ENCODE assay signal across 18 cellular contexts in the genomic region with DNA sequence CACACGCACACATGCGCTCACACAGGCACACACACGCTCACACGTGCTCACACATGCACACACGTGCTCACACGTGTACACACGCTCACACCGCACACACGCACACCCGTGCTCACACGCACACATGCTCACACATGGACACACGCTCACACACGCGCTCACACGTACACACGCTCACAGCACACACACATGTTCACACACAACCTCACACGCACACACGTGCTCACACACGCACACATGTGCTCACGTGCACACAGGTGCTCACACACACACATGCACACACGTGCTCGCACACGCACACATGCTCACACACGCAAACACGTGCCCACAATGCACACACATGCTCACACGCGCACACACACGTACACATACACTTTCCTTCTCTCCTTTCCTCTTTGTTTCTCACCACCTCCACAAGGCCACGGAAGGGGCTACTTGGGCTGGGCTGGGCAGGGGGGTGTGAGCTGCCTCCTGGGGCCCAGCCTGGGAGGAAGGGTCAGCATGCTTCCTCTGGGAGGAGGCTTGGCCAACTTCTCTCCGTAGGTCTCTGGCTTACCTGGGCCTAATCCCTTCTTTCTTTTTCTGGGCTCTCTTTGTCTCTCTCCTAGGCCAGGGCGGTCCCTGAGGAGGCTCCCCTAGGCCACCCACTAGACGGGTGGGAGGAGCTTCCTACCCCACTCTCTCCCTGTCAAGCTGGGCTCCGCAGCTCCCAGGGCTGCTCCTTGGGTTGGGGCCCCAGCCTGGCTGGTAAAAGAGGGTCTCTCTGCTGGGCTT. TPM values are rescaled to one million over a fixed set of nuclear protein-coding genes. Genes with fewer than 3 reads are reported as not detected.
A peak's percentile ranks its signal among the peaks of the same experiment; 100 is the strongest.
DNase-seq lines count a peak whose midpoint lies in the region; ATAC-seq lines count a peak whose summit lies in the region.
"Had no signal": no experiment of that assay in that cellular context is flagged by ENCODE, and none has a peak within 500 bp of the region (broad histone marks: within the 10 kb centered on the region; RNA-seq: fewer than 3 reads in every experiment).

No MANE protein-coding gene starts in this region.

- no peaks in the 10 kb centered on the region for H4K20me1 ChIP-seq in BLaER1

- H4K91ac ChIP-seq in mesenchymal stem cell (ENCODE audit: low read length): peak overlapping the region; percentile 8

- H3K27me3 ChIP-seq in BLaER1 (no peaks in the 10 kb centered on the region), H7 (ENCODE audit: control insufficient read depth, insufficient read depth, low read length) (no peaks in the 10 kb centered on the region), mesenchymal stem cell (ENCODE audit: control insufficient read depth in 1 of 2, insufficient read depth in 1 of 2, low read length in 2 of 2) (peaks cover 0 to 7% of the 10 kb centered on the region in 2 experiments)
- H3K27me3 ChIP-seq: neutrophil, SJCRH30 had no signal

- no peak overlapping the region for H3K27ac ChIP-seq in BLaER1
- H3K27ac ChIP-seq in cingulate gyrus (ENCODE audit: low read depth, low read length): peak overlapping the region; percentile 54
- H3K27ac ChIP-seq in mesenchymal stem cell (ENCODE audit: low read length, poor library complexity, severe bottlenecking): no peak overlapping the region
- H3K27ac ChIP-seq: neutrophil, SJCRH30 had no signal

- H3K4me3 ChIP-seq in BLaER1: no peak overlapping the region
- H3K4me3 ChIP-seq in H7 (ENCODE audit: insufficient read depth, low read depth, low read length): no peak overlapping the region
- no peak overlapping the region for H3K4me3 ChIP-seq in mesenchymal stem cell (ENCODE audit: insufficient read depth in 1 of 2, low read depth in 1 of 2, low read length in 2 of 2)
- H3K4me3 ChIP-seq: esophagus squamous epithelium, SJCRH30 had no signal

- H3K18ac ChIP-seq in mesenchymal stem cell (ENCODE audit: low read depth in 1 of 2, low read length in 2 of 2): no peak overlapping the region

- no peak overlapping the region for H3K23ac ChIP-seq in mesenchymal stem cell (ENCODE audit: low read length in 2 of 2)

- no peak overlapping the region for H2AFZ ChIP-seq in mesenchymal stem cell (ENCODE audit: low read depth, low read length)

- no peak overlapping the region for H2BK120ac ChIP-seq in mesenchymal stem cell (ENCODE audit: low read depth, low read length)

- H4K8ac ChIP-seq in mesenchymal stem cell (ENCODE audit: low read length): no peak overlapping the region

- H3K36me3 ChIP-seq in BLaER1 (no peaks in the 10 kb centered on the region; the same call in 1 of the 2 replicates), H7 (replicated peaks; ENCODE audit: control insufficient read depth, insufficient read depth, low read length) (no peaks in the 10 kb centered on the region), mesenchymal stem cell (ENCODE audit: control insufficient read depth in 1 of 2, insufficient read depth in 2 of 2, low read depth in 1 of 2, low read length in 2 of 2) (peaks cover 3 to 5% of the 10 kb centered on the region in 2 experiments)
- H3K36me3 ChIP-seq: esophagus squamous epithelium, neutrophil, SJCRH30 had no signal

- H3K9me3 ChIP-seq in BLaER1 (no peaks in the 10 kb centered on the region), mesenchymal stem cell (ENCODE audit: control insufficient read depth, low read length) (no peaks in the 10 kb centered on the region)
- H3K9me3 ChIP-seq: esophagus squamous epithelium, neutrophil, SJCRH30 had no signal

- DNase-seq in H7: peak; percentile 89
- no peak for DNase-seq in mesenchymal stem cell
- DNase-seq in NCI-H226: no peak
- no peak for DNase-seq in RKO (ENCODE audit: low spot score)
- DNase-seq: CD4-positive, alpha-beta T cell; esophagus squamous epithelium; HCEC 1CT; NCI-H748 treated with DMSO at 0.1 percent for 48 hours; SJCRH30 had no signal

- H2BK15ac ChIP-seq in mesenchymal stem cell (ENCODE audit: low read depth, poor library complexity, severe bottlenecking): peak overlapping the region; percentile 8

- H3K4me2 ChIP-seq in BLaER1: peak overlapping the region; percentile 79
- H3K4me2 ChIP-seq in mesenchymal stem cell (ENCODE audit: low read length, poor library complexity, severe bottlenecking): no peak overlapping the region

- peaks cover 51% of the 10 kb centered on the region for H3K4me1 ChIP-seq in BLaER1
- H3K4me1 ChIP-seq in mesenchymal stem cell (ENCODE audit: control insufficient read depth, insufficient read depth, low read depth, low read length): peaks cover 41% of the 10 kb centered on the region
- H3K4me1 ChIP-seq: SJCRH30 had no signal

- no peak overlapping the region for H2BK5ac ChIP-seq in mesenchymal stem cell (ENCODE audit: low read depth, low read length, poor library complexity, severe bottlenecking)

- peak overlapping the region in 1 of 2 experiments; percentile 20 for H3K14ac ChIP-seq in mesenchymal stem cell (ENCODE audit: low read length in 2 of 2)

- no peak overlapping the region for H3K4ac ChIP-seq in mesenchymal stem cell (ENCODE audit: low read depth in 1 of 2, low read length in 2 of 2)

- 87% methylated on average over 33 of the region's 33 CpGs for WGBS in mesenchymal stem cell

- H3K9ac ChIP-seq in BLaER1: 0 out of 2 replicates have a peak overlapping the region, but pooled peaks have one; percentile 8
- no peak overlapping the region for H3K9ac ChIP-seq in mesenchymal stem cell (ENCODE audit: low read length)

- no peak overlapping the region for H2BK12ac ChIP-seq in mesenchymal stem cell (ENCODE audit: low read length in 2 of 2)

- peak overlapping the region; percentile 33 for H2AK5ac ChIP-seq in mesenchymal stem cell (ENCODE audit: low read length, severe bottlenecking)

- ATAC-seq in GM21367 (IDR thresholded peaks at IDR 0.05; ENCODE audit: unreplicated experiment) (no peak), GM21723 (IDR thresholded peaks at IDR 0.05; ENCODE audit: unreplicated experiment) (no peak)
- ATAC-seq: activated CD4-positive, CD25-positive, alpha-beta regulatory T cell treated with anti-CD3 and anti-CD28 coated beads, Interleukin-2, amount 50 U/mL, for 24 hours; stimulated activated effector memory CD8-positive, alpha-beta T cell treated with anti-CD3 and anti-CD28 coated beads, Interleukin-12 subunit alpha, Interleukin-12 subunit beta, amount 100 ng/mL, for 72 hours had no signal

- H3K79me1 ChIP-seq in mesenchymal stem cell (replicated peaks; ENCODE audit: low read length, poor library complexity, severe bottlenecking): no peaks in the 10 kb centered on the region

RNA-seq across cellular contexts. Expression of gene PARVG, which starts 34.5 kb away (rescaled TPM):
- 0.21 TPM in 1 of 2 replicates, not detected in the other for total RNA-seq in H7 (2014; rRNA removed; shearing (Covaris generic))
- polyA plus RNA-seq in mesenchymal stem cell (2013, experiment 1 of 2): not detected
- polyA plus RNA-seq in mesenchymal stem cell (2013, experiment 2 of 2): not detected
- total RNA-seq: renal cortical epithelial cell, SJCRH30 had no signal
- polyA plus RNA-seq: keratinocyte had no signal
